25 cellular contexts compared by ENCODE assay signal in the genomic region with DNA sequence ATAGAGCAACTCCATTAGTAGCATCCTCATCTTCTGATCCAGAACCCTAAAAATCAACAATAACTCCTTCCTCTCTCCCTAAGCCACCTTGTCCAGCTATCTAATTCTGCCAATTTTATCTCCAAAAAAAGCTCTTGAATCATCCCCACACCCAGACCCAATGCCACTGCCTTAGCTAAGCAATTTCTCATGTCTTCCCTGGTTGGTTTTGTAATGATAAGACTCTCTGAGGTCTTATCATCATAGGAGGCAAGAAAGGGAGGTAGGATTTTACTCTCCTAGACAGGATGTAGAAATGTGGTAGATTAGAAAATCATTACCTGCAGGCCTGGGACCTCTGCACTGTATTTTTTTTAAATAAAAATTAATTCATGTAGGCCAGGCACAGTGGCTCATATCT.
"Had no signal": no experiment of that assay in that cellular context is flagged by ENCODE, and none has a peak within 500 bp of the region (broad histone marks: within the 10 kb centered on the region; RNA-seq: fewer than 3 reads in every experiment).

No MANE protein-coding gene starts in this region.

- ATAC-seq: effector memory CD8-positive, alpha-beta T cell; foreskin keratinocyte; gastroesophageal sphincter; heart right ventricle; left lung; left ventricle myocardium superior; lower lobe of right lung; mucosa of descending colon had no signal

- H3K4me3 Mint-ChIP-seq: dendritic cell treated with granulocyte-macrophage colony-stimulating factor and Interleukin-4, amounts not matched to agents 40 ng/mL and 50 ng/mL, for 4 days; effector memory CD8-positive, alpha-beta T cell; endodermal cell; mesothelial cell of epicardium; naive B cell had no signal

- H3K27ac ChIP-seq: colonic mucosa, epithelial cell of prostate, esophagus muscularis mucosa, foreskin keratinocyte, gastroesophageal sphincter, heart right ventricle, left lung, lower lobe of right lung had no signal

- H3K4me1 Mint-ChIP-seq: naive B cell had no signal

- H3K9me3 ChIP-seq: colonic mucosa, lower lobe of right lung, mucosa of descending colon had no signal

- DNase-seq: colonic mucosa; cortex of kidney; effector CD8-positive, alpha-beta T cell; effector memory CD8-positive, alpha-beta T cell; endodermal cell; foreskin keratinocyte; head of caudate nucleus; heart right ventricle; hippocampal formation; left cardiac atrium; left lung; left ventricle myocardium superior; lower lobe of right lung; mesenchymal stem cell; mucosa of descending colon; naive B cell had no signal

- H3K27me3 ChIP-seq: colonic mucosa, foreskin keratinocyte had no signal

- H3K4me1 ChIP-seq: colonic mucosa, esophagus muscularis mucosa, gastroesophageal sphincter, heart right ventricle, left lung had no signal

- H3K36me3 ChIP-seq: colonic mucosa, esophagus muscularis mucosa, gastroesophageal sphincter, heart right ventricle, left lung, lower lobe of right lung had no signal

- FAIRE-seq: endometrium, frontal cortex, islet of Langerhans, keratinocyte had no signal

- H3K36me3 Mint-ChIP-seq: naive B cell had no signal

- H3K4me3 ChIP-seq: colonic mucosa, esophagus muscularis mucosa, gastroesophageal sphincter, heart right ventricle, left lung, lower lobe of right lung, mucosa of descending colon had no signal

- H3K27ac Mint-ChIP-seq: dendritic cell treated with granulocyte-macrophage colony-stimulating factor and Interleukin-4, amounts not matched to agents 40 ng/mL and 50 ng/mL, for 4 days; effector memory CD8-positive, alpha-beta T cell; endodermal cell; mesothelial cell of epicardium; naive B cell had no signal
